In the genomic region with DNA sequence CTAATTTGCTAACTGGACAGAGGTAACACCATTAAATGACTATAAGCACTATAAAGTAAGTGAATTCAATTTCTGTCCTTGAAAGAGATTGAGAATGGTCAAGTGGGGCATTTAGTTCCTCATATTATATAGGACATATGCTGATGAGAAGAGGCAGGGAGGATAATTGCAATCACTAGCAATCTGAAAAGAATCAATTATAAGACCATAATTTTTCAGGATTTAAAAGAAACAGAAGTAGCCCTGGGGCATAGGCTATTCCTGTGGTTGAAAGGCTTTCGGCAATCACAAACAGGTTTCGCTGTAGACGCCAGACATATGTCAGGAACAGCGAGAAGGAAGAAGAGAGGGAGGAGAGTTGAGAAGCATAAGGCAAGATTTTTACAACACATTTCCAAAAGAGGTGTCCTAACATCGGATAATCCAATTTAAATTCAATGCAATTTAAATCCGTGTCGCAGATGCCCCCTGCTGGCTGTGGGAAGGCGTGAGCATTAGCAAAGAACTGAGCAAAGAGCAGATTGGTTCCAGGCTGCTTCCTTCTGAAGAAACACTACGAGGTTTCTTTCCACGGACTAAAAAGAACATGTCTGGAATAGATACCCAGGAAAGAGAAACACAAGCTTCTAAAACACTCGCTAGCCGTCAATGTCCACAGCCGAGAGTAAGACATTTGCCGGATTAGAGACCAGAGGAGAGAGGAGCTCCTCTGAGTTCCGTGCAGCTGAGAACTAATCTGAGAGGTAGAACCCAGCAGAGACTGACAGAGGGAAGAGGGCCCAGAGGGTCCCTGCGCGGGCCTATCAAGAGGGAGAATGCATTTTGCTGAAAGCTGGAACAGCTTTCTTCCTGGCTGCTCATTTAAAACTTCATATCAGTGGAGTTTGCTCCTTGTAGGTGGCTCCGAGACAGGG, we compare ENCODE assay signal across 8 cellular contexts. TPM values are rescaled to one million over a fixed set of nuclear protein-coding genes. Genes with fewer than 3 reads are reported as not detected.
DNase-seq lines count a peak whose midpoint lies in the region; ATAC-seq and TF ChIP-seq lines count a peak whose summit lies in the region.

No MANE protein-coding gene starts in this region.

- H3K36me3 ChIP-seq in mesenchymal stem cell (ENCODE audit: control insufficient read depth in 1 of 2, insufficient read depth in 2 of 2, low read depth in 1 of 2, low read length in 2 of 2) (no peaks in the 10 kb centered on the region), stomach smooth muscle (ENCODE audit: control insufficient read depth in 2 of 2, insufficient read depth in 2 of 2, low read length in 2 of 2) (no peaks in the 10 kb centered on the region)

- H2AFZ ChIP-seq in mesenchymal stem cell (ENCODE audit: low read depth, low read length) = no peak overlapping the region

- no peak overlapping the region for H3K23ac ChIP-seq in mesenchymal stem cell (ENCODE audit: low read length in 2 of 2)

- no peak overlapping the region for H4K91ac ChIP-seq in mesenchymal stem cell (ENCODE audit: low read length)

- H2BK15ac ChIP-seq in mesenchymal stem cell (ENCODE audit: low read depth, poor library complexity, severe bottlenecking) = no peak overlapping the region

- peak overlapping the region; percentile 39 for H2BK120ac ChIP-seq in mesenchymal stem cell (ENCODE audit: low read depth, low read length)

- H3K9ac ChIP-seq in mesenchymal stem cell (ENCODE audit: low read length) (peak overlapping the region; percentile 87), stomach smooth muscle (ENCODE audit: low read length in 2 of 2) (peak overlapping the region; percentile 68 to 73)

- 55% methylated on average over 17 of the region's 18 CpGs for WGBS in mesenchymal stem cell

- peaks cover 4% of the 10 kb centered on the region for H3K79me1 ChIP-seq in mesenchymal stem cell (replicated peaks; ENCODE audit: low read length, poor library complexity, severe bottlenecking)

- H2BK12ac ChIP-seq in mesenchymal stem cell (ENCODE audit: low read length in 2 of 2) = peak overlapping the region; percentile 12 to 38

- peak; percentile 94 for TF ChIP-seq CTCF in C4-2B (conservative IDR thresholded peaks at IDR 0.05)
- peak; percentile 88 for TF ChIP-seq CTCF in VCaP (conservative IDR thresholded peaks at IDR 0.05)

- no peak overlapping the region for H3K27ac ChIP-seq in C4-2B
- peak overlapping the region; percentile 42; the same call in 1 of the 2 replicates for H3K27ac ChIP-seq in VCaP
- H3K27ac ChIP-seq in mesenchymal stem cell (ENCODE audit: low read length, poor library complexity, severe bottlenecking) = peak overlapping the region; percentile 29
- peak overlapping the region; percentile 82 for H3K27ac ChIP-seq in stomach smooth muscle (ENCODE audit: low read length)

- H4K8ac ChIP-seq in mesenchymal stem cell (ENCODE audit: low read length) = peak overlapping the region; percentile 1

- no peak for ATAC-seq in HG02623 (IDR thresholded peaks at IDR 0.05; ENCODE audit: unreplicated experiment)

- DNase-seq in H4 (ENCODE audit: low spot score) = peak; percentile 42
- peak; percentile 35 for DNase-seq in NCI-H2171 treated with DMSO at 0.1 percent for 48 hours (lab: John Stamatoyannopoulos, UW)
- DNase-seq in effector CD4-positive, alpha-beta T cell = peak; percentile 3
- peak; percentile 63 for DNase-seq in mesenchymal stem cell

- no peak overlapping the region for H3K4me2 ChIP-seq in mesenchymal stem cell (ENCODE audit: low read length, poor library complexity, severe bottlenecking)

- peak overlapping the region in 1 of 2 experiments; percentile 1 for H3K18ac ChIP-seq in mesenchymal stem cell (ENCODE audit: low read depth in 1 of 2, low read length in 2 of 2)

- H3K9me3 ChIP-seq in mesenchymal stem cell (ENCODE audit: control insufficient read depth, low read length) = no peaks in the 10 kb centered on the region
- H3K9me3 ChIP-seq in stomach smooth muscle (ENCODE audit: control insufficient read depth in 2 of 2, low read length in 2 of 2) = no peaks in the 10 kb centered on the region

- no peaks in the 10 kb centered on the region for H3K27me3 ChIP-seq in mesenchymal stem cell (ENCODE audit: control insufficient read depth in 1 of 2, insufficient read depth in 1 of 2, low read length in 2 of 2)
- no peaks in the 10 kb centered on the region for H3K27me3 ChIP-seq in stomach smooth muscle (ENCODE audit: control insufficient read depth in 1 of 2, insufficient read depth in 2 of 2, low read length in 2 of 2)

- no peak overlapping the region for H3K4ac ChIP-seq in mesenchymal stem cell (ENCODE audit: low read depth in 1 of 2, low read length in 2 of 2)

- peak overlapping the region in 1 of 2 experiments; percentile 42 for H3K4me3 ChIP-seq in mesenchymal stem cell (ENCODE audit: insufficient read depth in 1 of 2, low read depth in 1 of 2, low read length in 2 of 2)
- peak overlapping the region; percentile 65 to 67 for H3K4me3 ChIP-seq in stomach smooth muscle (ENCODE audit: low read length in 2 of 2)

- no peak overlapping the region for H2AK5ac ChIP-seq in mesenchymal stem cell (ENCODE audit: low read length, severe bottlenecking)

- no peak overlapping the region for H2BK5ac ChIP-seq in mesenchymal stem cell (ENCODE audit: low read depth, low read length, poor library complexity, severe bottlenecking)

- no peak overlapping the region for H3K14ac ChIP-seq in mesenchymal stem cell (ENCODE audit: low read length in 2 of 2)

- H3K4me1 ChIP-seq in mesenchymal stem cell (ENCODE audit: control insufficient read depth, insufficient read depth, low read depth, low read length) (peaks cover 10% of the 10 kb centered on the region), stomach smooth muscle (ENCODE audit: control insufficient read depth, insufficient read depth, low read length) (peaks cover 29% of the 10 kb centered on the region)

RNA-seq across cellular contexts. Expression of a gene that starts 27.9 kb away (rescaled TPM):
- total RNA-seq in H4 (2014; rRNA removed; shearing (Covaris generic)) = 0.68 TPM in 1 of 2 replicates, not detected in the other
- polyA plus RNA-seq in mesenchymal stem cell (2013, experiment 1 of 2) = 54.5 TPM
- polyA plus RNA-seq in mesenchymal stem cell (2013, experiment 2 of 2) = 51.6 TPM

Comparison
In these comparisons a context has a peak if more than half of its experiments do, and no peak if none do; other contexts are left out.
1. DNase-seq: peak in every context shown above with its lines; median percentile 63 in mesenchymal stem cell; 42 in H4; 35 in NCI-H2171 treated with DMSO at 0.1 percent for 48 hours; 3 in effector CD4-positive, alpha-beta T cell.